26 cellular contexts compared by ENCODE assay signal in the genomic region with DNA sequence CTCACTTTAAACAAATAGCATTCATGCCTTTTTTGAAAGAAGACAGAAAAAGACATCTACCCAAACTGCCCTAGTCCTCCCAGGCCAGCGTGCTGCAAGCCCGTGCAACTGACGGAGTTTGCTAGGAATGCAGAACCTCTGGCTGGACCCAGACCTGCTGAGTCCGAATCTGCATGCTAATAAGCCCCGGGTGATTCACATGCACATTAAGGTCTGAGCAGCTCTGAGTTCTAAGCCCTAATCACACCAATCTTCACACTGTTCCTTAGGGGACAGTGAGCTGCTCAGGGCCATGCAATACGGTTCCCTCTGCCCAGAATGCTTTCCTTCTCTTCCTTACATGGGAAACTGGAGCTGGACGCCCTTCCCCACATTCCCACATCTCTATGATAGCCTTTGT. TPM values are rescaled to one million over a fixed set of nuclear protein-coding genes. Genes with fewer than 3 reads are reported as not detected.
DNase-seq lines count a peak whose midpoint lies in the region; ATAC-seq and TF ChIP-seq lines count a peak whose summit lies in the region.
"Had no signal": no experiment of that assay in that cellular context is flagged by ENCODE, and none has a peak within 500 bp of the region (broad histone marks: within the 10 kb centered on the region; RNA-seq: fewer than 3 reads in every experiment).

No MANE protein-coding gene starts in this region.

- H3K4me3 Mint-ChIP-seq in H9 = peak overlapping the region in 1 of 2 experiments; percentile 10; a peak in 1 of 5 replicates
- H3K4me3 Mint-ChIP-seq: activated CD8-positive, alpha-beta T cell treated with anti-CD3 and anti-CD28 coated beads, Interleukin-2, amount 10 ng/mL, durations not matched to agents 7 days and 5 days; mesothelial cell of epicardium; naive thymus-derived CD4-positive, alpha-beta T cell; T-helper 1 cell treated with Interleukin-12 subunit alpha and Interleukin-12 subunit beta and Interleukin-4 antibody, amounts not matched to agents 30 μg/mL and 1 μg/mL, for 36 hours had no signal

- H4K5ac ChIP-seq in H9 (ENCODE audit: insufficient read length, low read depth, low read length) = no peak overlapping the region

- no peaks in the 10 kb centered on the region for H3K27me3 Mint-ChIP-seq in H9 (ENCODE audit: low read depth)
- H3K27me3 Mint-ChIP-seq: naive thymus-derived CD4-positive, alpha-beta T cell had no signal

- TF ChIP-seq CTCF in H9 (conservative IDR thresholded peaks at IDR 0.05) = no peak
- TF ChIP-seq CTCF in fibroblast of the aortic adventitia (IDR thresholded peaks at IDR 0.05; ENCODE audit: insufficient read depth, low read length) = no peak
- TF ChIP-seq CTCF in transverse colon (IDR thresholded peaks at IDR 0.05) = no peak

- no peak overlapping the region for H2AK5ac ChIP-seq in H9 (ENCODE audit: insufficient read length, low read length)
- no peak overlapping the region for H2AK5ac ChIP-seq in neuronal stem cell (ENCODE audit: low read depth, low read length)

- H3K4me1 ChIP-seq in H9 (ENCODE audit: insufficient read depth, low read length) = no peaks in the 10 kb centered on the region; the same call in 1 of the 2 replicates
- peaks cover 0 to 2% of the 10 kb centered on the region in 2 donors for H3K4me1 ChIP-seq in neuronal stem cell (ENCODE audit: control insufficient read depth in 2 of 2, insufficient read depth in 1 of 2, low read depth in 1 of 2, low read length in 2 of 2)
- no peaks in the 10 kb centered on the region for H3K4me1 ChIP-seq in transverse colon
- H3K4me1 ChIP-seq: body of pancreas, left lung, right atrium auricular region had no signal

- no peak overlapping the region for H3T11ph ChIP-seq in H9 (ENCODE audit: low read length)

- H3K18ac ChIP-seq in H9 (ENCODE audit: insufficient read length, low read depth, low read length) (no peak overlapping the region), neuronal stem cell (ENCODE audit: low read length) (peak overlapping the region; percentile 67)

- H3K9ac ChIP-seq in H9 (ENCODE audit: extremely low read depth, insufficient read length, low read length) (no peak overlapping the region), neuronal stem cell (ENCODE audit: low read depth, low read length, poor library complexity) (no peak overlapping the region)

- no peaks in the 10 kb centered on the region for H3K79me2 ChIP-seq in H9 (ENCODE audit: insufficient read depth, low read length)

- H3K4me3 ChIP-seq in fibroblast of the aortic adventitia (ENCODE audit: low read depth, low read length) (no peak overlapping the region), neuronal stem cell (ENCODE audit: low read length in 2 of 2) (no peak overlapping the region), transverse colon (no peak overlapping the region)
- H3K4me3 ChIP-seq: body of pancreas, left lung, right atrium auricular region had no signal

- H3K9me3 ChIP-seq in H9 (ENCODE audit: control insufficient read depth, low read depth, low read length) (no peaks in the 10 kb centered on the region), neuronal stem cell (replicated peaks in 1 of 2; ENCODE audit: control insufficient read depth in 2 of 2, insufficient read depth in 1 of 2, low read depth in 1 of 2, low read length in 2 of 2) (no peaks in the 10 kb centered on the region), transverse colon (no peaks in the 10 kb centered on the region)
- H3K9me3 ChIP-seq: body of pancreas, left lung, right atrium auricular region had no signal

- H2BK12ac ChIP-seq in H9 (ENCODE audit: insufficient read length, low read depth, low read length) (no peak overlapping the region), neuronal stem cell (ENCODE audit: low read length) (no peak overlapping the region)

- H4K91ac ChIP-seq in H9 (ENCODE audit: insufficient read length, low read depth, low read length) (no peak overlapping the region), neuronal stem cell (ENCODE audit: low read depth, low read length, poor library complexity) (no peak overlapping the region)

- H3K36me3 Mint-ChIP-seq in H9 (ENCODE audit: insufficient read depth in 1 of 3, low read depth in 3 of 3) = peaks cover 0 to 11% (median 6%) of the 10 kb centered on the region in 3 experiments; a peak in 5 of 7 replicates
- H3K36me3 Mint-ChIP-seq: mesothelial cell of epicardium had no signal

- in situ Hi-C loops in transverse colon (cut with MboI; ENCODE audit: low pct_ligation_motif_present in 1 of 4, low pct_unique_long_range_greater_than_20kb in 1 of 4, low sequenced_read_pairs in 3 of 4) = no loop called here

- H2BK120ac ChIP-seq in H9 (ENCODE audit: low read depth, low read length, poor library complexity, severe bottlenecking) (no peak overlapping the region), neuronal stem cell (ENCODE audit: low read depth, low read length) (no peak overlapping the region)

- H3K56ac ChIP-seq in H9 (ENCODE audit: insufficient read length, low read depth, low read length) = no peak overlapping the region

- H2BK15ac ChIP-seq in H9 (ENCODE audit: low read depth, low read length) = no peak overlapping the region
- H2BK15ac ChIP-seq in neuronal stem cell (ENCODE audit: low read length) = no peak overlapping the region

- H3K4ac ChIP-seq in H9 (ENCODE audit: low read depth, low read length) (no peak overlapping the region), neuronal stem cell (ENCODE audit: low read length) (no peak overlapping the region)

- H3K27ac ChIP-seq in H9 (ENCODE audit: insufficient read length, low read depth, low read length) (no peak overlapping the region), neuronal stem cell (replicated peaks; ENCODE audit: low read length) (no peak overlapping the region), transverse colon (no peak overlapping the region)
- H3K27ac ChIP-seq: body of pancreas, left lung, right atrium auricular region had no signal

- H3K4me2 ChIP-seq in H9 (ENCODE audit: insufficient read depth, insufficient read length, low read length) = peak overlapping the region; percentile 0
- H3K4me2 ChIP-seq in neuronal stem cell (ENCODE audit: insufficient read depth, low read length, poor library complexity, severe bottlenecking) = no peak overlapping the region

- no peaks in the 10 kb centered on the region for H3K36me3 ChIP-seq in neuronal stem cell (replicated peaks in 1 of 2; ENCODE audit: control insufficient read depth in 2 of 2, insufficient read depth in 2 of 2, low read length in 2 of 2)
- H3K36me3 ChIP-seq in transverse colon = no peaks in the 10 kb centered on the region
- H3K36me3 ChIP-seq: right atrium auricular region had no signal

- H2AFZ ChIP-seq in H9 (ENCODE audit: low read length) = no peak overlapping the region
- peak overlapping the region; percentile 25 for H2AFZ ChIP-seq in neuronal stem cell (ENCODE audit: low read length)

- intact Hi-C loops in transverse colon (cut with DNase I; ENCODE audit: low total_unique reads) = no loop called here

- no CpG with 5 or more reads among the region's 7 CpGs for WGBS in H9 (ENCODE audit: extremely low coverage, insufficient read length, low lambda C conversion rate)
- no CpG with 5 or more reads among the region's 7 CpGs for WGBS in neuronal stem cell (ENCODE audit: extremely low coverage in 2 of 2, insufficient read length in 2 of 2, insufficient replicate concordance in 1 of 2), 2 donors
- 73 to 92% methylated on average over 2 to 7 of the region's 7 CpGs for WGBS in transverse colon (ENCODE audit: low coverage in 1 of 2), 2 donors

- no peaks in the 10 kb centered on the region for H3K27me3 ChIP-seq in H9 (ENCODE audit: insufficient read depth, low read length)
- H3K27me3 ChIP-seq in neuronal stem cell (ENCODE audit: control insufficient read depth in 3 of 3, insufficient read depth in 3 of 3, low read depth in 1 of 3, low read length in 3 of 3) = peaks cover 0 to 6% (median 2%) of the 10 kb centered on the region in 3 experiments
- H3K27me3 ChIP-seq in transverse colon = no peaks in the 10 kb centered on the region
- H3K27me3 ChIP-seq: body of pancreas, left lung, right atrium auricular region had no signal

- H3K23me2 ChIP-seq in H9 (ENCODE audit: insufficient read length, low read depth, low read length, poor library complexity, severe bottlenecking) = no peaks in the 10 kb centered on the region

- no peak for TF ChIP-seq EP300 in transverse colon (IDR thresholded peaks at IDR 0.05; ENCODE audit: low read depth)

- TF ChIP-seq POLR2A in transverse colon (IDR thresholded peaks at IDR 0.05) = no peak

- no peak overlapping the region for H2BK20ac ChIP-seq in H9 (ENCODE audit: low read depth, low read length, poor library complexity, severe bottlenecking)

- no peak for ATAC-seq in GM21825 (IDR thresholded peaks at IDR 0.05; ENCODE audit: unreplicated experiment)
- ATAC-seq: activated CD8-positive, alpha-beta T cell treated with anti-CD3 and anti-CD28 coated beads, Interleukin-2, amount 10 ng/mL, durations not matched to agents 7 days and 5 days; body of pancreas; left lung; naive thymus-derived CD4-positive, alpha-beta T cell had no signal

- H3K14ac ChIP-seq in H9 (ENCODE audit: insufficient read depth, low read length) = no peak overlapping the region
- no peak overlapping the region for H3K14ac ChIP-seq in neuronal stem cell (ENCODE audit: low read length)

- no peaks in the 10 kb centered on the region for H4K20me1 ChIP-seq in H9 (ENCODE audit: control insufficient read depth, insufficient read depth, insufficient read length)

- no peak overlapping the region for H4K8ac ChIP-seq in H9 (replicated peaks; ENCODE audit: insufficient read length, low read depth, low read length)
- H4K8ac ChIP-seq in neuronal stem cell (ENCODE audit: low read depth, low read length) = no peak overlapping the region

- no peaks in the 10 kb centered on the region for H3K79me1 ChIP-seq in H9 (ENCODE audit: insufficient read depth, low read depth, low read length, poor library complexity, severe bottlenecking)
- H3K79me1 ChIP-seq in neuronal stem cell (ENCODE audit: low read depth, low read length) = no peaks in the 10 kb centered on the region

- H3K4me1 Mint-ChIP-seq in H9 = peaks cover 18 to 27% of the 10 kb centered on the region in 2 experiments
- H3K4me1 Mint-ChIP-seq: naive thymus-derived CD4-positive, alpha-beta T cell had no signal

- peak overlapping the region in 2 of 3 experiments; percentile 62 to 80; a peak in 4 of 7 replicates for H3K27ac Mint-ChIP-seq in H9
- H3K27ac Mint-ChIP-seq: activated CD8-positive, alpha-beta T cell treated with anti-CD3 and anti-CD28 coated beads, Interleukin-2, amount 10 ng/mL, durations not matched to agents 7 days and 5 days; mesothelial cell of epicardium; naive thymus-derived CD4-positive, alpha-beta T cell; T-helper 1 cell treated with Interleukin-12 subunit alpha and Interleukin-12 subunit beta and Interleukin-4 antibody, amounts not matched to agents 30 μg/mL and 1 μg/mL, for 36 hours had no signal

- H3K23ac ChIP-seq in H9 (ENCODE audit: insufficient read length, low read depth, low read length) (no peak overlapping the region), neuronal stem cell (ENCODE audit: low read depth, low read length, poor library complexity) (no peak overlapping the region)

- H2BK5ac ChIP-seq in H9 (ENCODE audit: insufficient read length, low read length) (no peak overlapping the region), neuronal stem cell (ENCODE audit: low read length) (no peak overlapping the region)

- H3K9me3 Mint-ChIP-seq in H9 = peaks cover 6 to 7% of the 10 kb centered on the region in 2 experiments; a peak in 4 of 5 replicates
- H3K9me3 Mint-ChIP-seq: mesothelial cell of epicardium; naive thymus-derived CD4-positive, alpha-beta T cell; T-helper 1 cell treated with Interleukin-12 subunit alpha and Interleukin-12 subunit beta and Interleukin-4 antibody, amounts not matched to agents 30 μg/mL and 1 μg/mL, for 36 hours had no signal

- DNase-seq in H9 (peak; percentile 89), astrocyte of the hippocampus (ENCODE audit: low read depth, low spot score) (peak; percentile 42), fibroblast of the aortic adventitia (ENCODE audit: low read depth) (peak; percentile 5), neuronal stem cell (ENCODE audit: low spot score) (no peak), HPDE6-E6E7 (ENCODE audit: extremely low spot score) (no peak), superior temporal gyrus (ENCODE audit: extremely low spot score) (no peak), transverse colon (no peak)
- DNase-seq: activated CD8-positive, alpha-beta T cell treated with anti-CD3 and anti-CD28 coated beads, Interleukin-2, amount 10 ng/mL, durations not matched to agents 7 days and 5 days; activated effector memory CD4-positive, alpha-beta T cell treated with anti-CD3 and anti-CD28 coated beads, Interleukin-2, amount 50 U/mL, for 16 hours; body of pancreas; C1 segment of cervical spinal cord; effector memory CD4-positive, alpha-beta T cell; glutamatergic neuron; left lung; naive thymus-derived CD4-positive, alpha-beta T cell; NCI-H1436 treated with DMSO at 0.1 percent for 48 hours; NCI-H2171 treated with DMSO at 0.1 percent for 48 hours; NCI-H524 treated with DMSO at 0.1 percent for 48 hours; stimulated activated CD4-positive, alpha-beta T cell treated with anti-CD3 and anti-CD28 coated beads, Interleukin-4, amount 100 ng/mL, for 4 hours; stimulated activated naive CD4-positive, alpha-beta T cell had no signal

RNA-seq across cellular contexts. Expression of a gene that starts 25.2 kb away (rescaled TPM):
- 0.11 and 0.35 TPM in 2 replicates for total RNA-seq in H9 (2021)
- 0.09 and 2.2 TPM in 2 replicates for total RNA-seq in fibroblast of the aortic adventitia (ENCODE audit: low replicate concordance)
- polyA plus RNA-seq in neuronal stem cell (2013, experiment 1 of 2) = 0.04 TPM
- 0.15 TPM for polyA plus RNA-seq in neuronal stem cell (2013, experiment 2 of 2)
- total RNA-seq in transverse colon = 1 to 10 TPM in 3 of 4 donors, not detected in 1; 1.1 to 3.3 (median 2.6) TPM
- total RNA-seq: HT-29 had no signal
- polyA plus RNA-seq: naive thymus-derived CD4-positive, alpha-beta T cell had no signal

RNA-seq across cellular contexts. Expression of a gene that starts 27.8 kb away (rescaled TPM):
- total RNA-seq in H9 (2021) (0.29 and 0.42 TPM in 2 replicates), fibroblast of the aortic adventitia (ENCODE audit: low replicate concordance) (0.63 TPM in 1 of 2 replicates, not detected in the other), transverse colon (under 1 TPM in 2 of 4 donors, not detected in 2; 0.55 to 0.64 TPM)
- polyA plus RNA-seq in neuronal stem cell (2013, experiment 1 of 2) = 0.46 TPM
- polyA plus RNA-seq in neuronal stem cell (2013, experiment 2 of 2) = 0.62 TPM
- total RNA-seq: mesothelial cell of epicardium had no signal

RNA-seq across cellular contexts. Expression of a gene that starts 28.5 kb away (rescaled TPM):
- total RNA-seq in H9 (2021) (not detected in 2 replicates), fibroblast of the aortic adventitia (ENCODE audit: low replicate concordance) (not detected in 2 replicates), transverse colon (not detected)
- 0.04 TPM for polyA plus RNA-seq in neuronal stem cell (2013, experiment 1 of 2)
- polyA plus RNA-seq in neuronal stem cell (2013, experiment 2 of 2) = 0.06 TPM
- total RNA-seq: activated CD8-positive, alpha-beta T cell treated with anti-CD3 and anti-CD28 coated beads, Interleukin-2, amount 10 ng/mL, durations not matched to agents 7 days and 5 days; body of pancreas; HT-29; omental fat pad; right atrium auricular region had no signal

Comparison
In these comparisons a context has a peak if more than half of its experiments do, and no peak if none do; other contexts are left out.
1. DNase-seq: peak in H9 (single experiment), astrocyte of the hippocampus (single experiment) and fibroblast of the aortic adventitia (single experiment); none in neuronal stem cell (single experiment), HPDE6-E6E7 (single experiment), superior temporal gyrus (single experiment) and transverse colon (single experiment).